Comparison of ENCODE assay signal across 22 cellular contexts in genomic region chr7:76993831-76994230, GRCh38. TPM values are rescaled to one million over a fixed set of nuclear protein-coding genes. Genes with fewer than 3 reads are reported as not detected.
"Had no signal": no experiment of that assay in that cellular context is flagged by ENCODE, and none has a peak within 500 bp of the region (broad histone marks: within the 10 kb centered on the region; RNA-seq: fewer than 3 reads in every experiment).

No MANE protein-coding gene starts in this region.

RNA-seq across cellular contexts. Expression of gene SPDYE17, which starts 38.3 kb away (rescaled TPM):
- total RNA-seq: heart right ventricle, hepatocyte, left colon, left lung, liver, lower lobe of right lung, mammary epithelial cell, mesothelial cell of epicardium, mononuclear cell, natural killer cell, osteoblast, pancreas, psoas muscle, sigmoid colon, temporal lobe, tibial nerve, upper lobe of left lung, urinary bladder, vagina had no signal
- polyA plus RNA-seq: heart right ventricle, hepatocyte, keratinocyte, liver, mammary epithelial cell, pancreas, psoas muscle, sigmoid colon, small intestine, thymus, urinary bladder had no signal
